ENCODE assay signal across 1 cellular context in genomic region chr19:33887891-33888290, GRCh38.
TF ChIP-seq lines count a peak whose summit lies in the region.

No MANE protein-coding gene starts in this region.

TF ChIP-seq in GM23338, 12 proteins besides CTCF, POLR2A, EP300 and RAD21 (continued from another document):
- TF ChIP-seq, protein P1, sequence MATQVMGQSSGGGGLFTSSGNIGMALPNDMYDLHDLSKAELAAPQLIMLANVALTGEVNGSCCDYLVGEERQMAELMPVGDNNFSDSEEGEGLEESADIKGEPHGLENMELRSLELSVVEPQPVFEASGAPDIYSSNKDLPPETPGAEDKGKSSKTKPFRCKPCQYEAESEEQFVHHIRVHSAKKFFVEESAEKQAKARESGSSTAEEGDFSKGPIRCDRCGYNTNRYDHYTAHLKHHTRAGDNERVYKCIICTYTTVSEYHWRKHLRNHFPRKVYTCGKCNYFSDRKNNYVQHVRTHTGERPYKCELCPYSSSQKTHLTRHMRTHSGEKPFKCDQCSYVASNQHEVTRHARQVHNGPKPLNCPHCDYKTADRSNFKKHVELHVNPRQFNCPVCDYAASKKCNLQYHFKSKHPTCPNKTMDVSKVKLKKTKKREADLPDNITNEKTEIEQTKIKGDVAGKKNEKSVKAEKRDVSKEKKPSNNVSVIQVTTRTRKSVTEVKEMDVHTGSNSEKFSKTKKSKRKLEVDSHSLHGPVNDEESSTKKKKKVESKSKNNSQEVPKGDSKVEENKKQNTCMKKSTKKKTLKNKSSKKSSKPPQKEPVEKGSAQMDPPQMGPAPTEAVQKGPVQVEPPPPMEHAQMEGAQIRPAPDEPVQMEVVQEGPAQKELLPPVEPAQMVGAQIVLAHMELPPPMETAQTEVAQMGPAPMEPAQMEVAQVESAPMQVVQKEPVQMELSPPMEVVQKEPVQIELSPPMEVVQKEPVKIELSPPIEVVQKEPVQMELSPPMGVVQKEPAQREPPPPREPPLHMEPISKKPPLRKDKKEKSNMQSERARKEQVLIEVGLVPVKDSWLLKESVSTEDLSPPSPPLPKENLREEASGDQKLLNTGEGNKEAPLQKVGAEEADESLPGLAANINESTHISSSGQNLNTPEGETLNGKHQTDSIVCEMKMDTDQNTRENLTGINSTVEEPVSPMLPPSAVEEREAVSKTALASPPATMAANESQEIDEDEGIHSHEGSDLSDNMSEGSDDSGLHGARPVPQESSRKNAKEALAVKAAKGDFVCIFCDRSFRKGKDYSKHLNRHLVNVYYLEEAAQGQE (IDR thresholded peaks at IDR 0.05; ENCODE audit: unreplicated experiment), result no peak
- TF ChIP-seq CREB1 (CRISPR knock-in tag; IDR thresholded peaks at IDR 0.05; ENCODE audit: low read depth) (no peak), ETS1 (IDR thresholded peaks at IDR 0.05) (no peak), POLR2AphosphoS5 (IDR thresholded peaks at IDR 0.05; ENCODE audit: low read depth) (no peak), JUNB (IDR thresholded peaks at IDR 0.05; ENCODE audit: unreplicated experiment) (no peak), EZH2phosphoT487 (IDR thresholded peaks at IDR 0.05; ENCODE audit: unreplicated experiment) (no peak)
TF ChIP-seq in GM23338: peak in this region for 0.
